Comparison of ENCODE assay signal across 1 cellular context in genomic region chr17:49763735-49764558, GRCh38.
TF ChIP-seq lines count a peak whose summit lies in the region.

Gene FAM117A (minus strand): TSS chr17:49764131. CDS start chr17:49764087, 44 bp downstream.

TF ChIP-seq in HepG2, 621 proteins besides CTCF, POLR2A, EP300 and RAD21 (continued from another document and continues in another):
- TF ChIP-seq DRAP1 (CRISPR knock-in tag; IDR thresholded peaks at IDR 0.05) (peak; percentile 99), ZNF260 (CRISPR knock-in tag; IDR thresholded peaks at IDR 0.05; ENCODE audit: borderline replicate concordance, low read depth) (no peak), ZNF18 (CRISPR knock-in tag; IDR thresholded peaks at IDR 0.05; ENCODE audit: insufficient replicate concordance) (no peak), ISL2 (CRISPR knock-in tag; IDR thresholded peaks at IDR 0.05) (no peak), ZNF329 (CRISPR knock-in tag; IDR thresholded peaks at IDR 0.05; ENCODE audit: low read depth) (no peak), SYNCRIP (IDR thresholded peaks at IDR 0.05; ENCODE audit: insufficient read depth, low read depth, low read length) (no peak), PAF1 (CRISPR knock-in tag; IDR thresholded peaks at IDR 0.05) (no peak), NKX3-1 (CRISPR knock-in tag; IDR thresholded peaks at IDR 0.05) (no peak), ZIK1 (CRISPR knock-in tag; IDR thresholded peaks at IDR 0.05; ENCODE audit: borderline replicate concordance, low read depth) (no peak), PPARG (CRISPR knock-in tag; conservative IDR thresholded peaks at IDR 0.05) (no peak), ZNF850 (CRISPR knock-in tag; conservative IDR thresholded peaks at IDR 0.05) (no peak), DBP (CRISPR knock-in tag; IDR thresholded peaks at IDR 0.05; ENCODE audit: not compliant biosample characterization) (no peak), EHMT2 (IDR thresholded peaks at IDR 0.05; ENCODE audit: borderline replicate concordance, low read depth, low read length) (peak; percentile 58; the same call in 1 of the 2 replicates), ZNF687 (CRISPR knock-in tag; IDR thresholded peaks at IDR 0.05) (peak; percentile 21; the same call in 1 of the 2 replicates), AKNA (CRISPR knock-in tag; IDR thresholded peaks at IDR 0.05; ENCODE audit: borderline replicate concordance) (no peak), YY1 (IDR thresholded peaks at IDR 0.05; ENCODE audit: insufficient read depth, insufficient replicate concordance, low read depth, low read length) (peak; percentile 62), TCF7 (IDR thresholded peaks at IDR 0.05; ENCODE audit: low read depth) (no peak), ZNF629 (CRISPR knock-in tag; conservative IDR thresholded peaks at IDR 0.05) (no peak), TBX2 (CRISPR knock-in tag; IDR thresholded peaks at IDR 0.05; ENCODE audit: borderline replicate concordance) (no peak), ETS1 (CRISPR knock-in tag; IDR thresholded peaks at IDR 0.05) (no peak), CREM (IDR thresholded peaks at IDR 0.05) (peak; percentile 87), CREM (CRISPR knock-in tag; IDR thresholded peaks at IDR 0.05) (no peak), ZFP37 (CRISPR knock-in tag; IDR thresholded peaks at IDR 0.05; ENCODE audit: borderline replicate concordance) (no peak), ZNF460 (CRISPR knock-in tag; IDR thresholded peaks at IDR 0.05; ENCODE audit: borderline replicate concordance) (no peak), RFXANK (CRISPR knock-in tag; IDR thresholded peaks at IDR 0.05) (no peak), FIP1L1 (IDR thresholded peaks at IDR 0.05; ENCODE audit: borderline replicate concordance, insufficient read depth, low read depth, low read length) (0 out of 2 replicates have a peak, but pooled peaks have one; percentile 55), JDP2 (CRISPR knock-in tag; IDR thresholded peaks at IDR 0.05; ENCODE audit: borderline replicate concordance) (no peak), KDM1A (CRISPR knock-in tag; IDR thresholded peaks at IDR 0.05) (no peak), PHF21A (CRISPR knock-in tag; IDR thresholded peaks at IDR 0.05) (no peak), LCORL (IDR thresholded peaks at IDR 0.05) (no peak), LCORL (CRISPR knock-in tag; IDR thresholded peaks at IDR 0.05) (no peak), MAFK (conservative IDR thresholded peaks at IDR 0.05 in 1 of 2, IDR thresholded peaks at IDR 0.05 in 1 of 2; ENCODE audit: low read length in 2 of 2) (no peak), ARID5B (CRISPR knock-in tag; IDR thresholded peaks at IDR 0.05) (no peak), ZNF24 (IDR thresholded peaks at IDR 0.05) (no peak), FOXA3 (CRISPR knock-in tag; IDR thresholded peaks at IDR 0.05) (no peak), ESRRA (CRISPR knock-in tag; IDR thresholded peaks at IDR 0.05; ENCODE audit: low read depth) (no peak), ZSCAN12 (CRISPR knock-in tag; IDR thresholded peaks at IDR 0.05) (no peak), ZNF564 (CRISPR knock-in tag; IDR thresholded peaks at IDR 0.05) (no peak), ZNF343 (CRISPR knock-in tag; IDR thresholded peaks at IDR 0.05) (no peak), BCLAF1 (IDR thresholded peaks at IDR 0.05) (no peak), ELK4 (CRISPR knock-in tag; IDR thresholded peaks at IDR 0.05; ENCODE audit: borderline replicate concordance) (no peak), REXO4 (CRISPR knock-in tag; IDR thresholded peaks at IDR 0.05; ENCODE audit: borderline replicate concordance) (no peak), SALL1 (CRISPR knock-in tag; IDR thresholded peaks at IDR 0.05) (no peak)
